ENCODE assay signal across 8 cellular contexts in the genomic region with DNA sequence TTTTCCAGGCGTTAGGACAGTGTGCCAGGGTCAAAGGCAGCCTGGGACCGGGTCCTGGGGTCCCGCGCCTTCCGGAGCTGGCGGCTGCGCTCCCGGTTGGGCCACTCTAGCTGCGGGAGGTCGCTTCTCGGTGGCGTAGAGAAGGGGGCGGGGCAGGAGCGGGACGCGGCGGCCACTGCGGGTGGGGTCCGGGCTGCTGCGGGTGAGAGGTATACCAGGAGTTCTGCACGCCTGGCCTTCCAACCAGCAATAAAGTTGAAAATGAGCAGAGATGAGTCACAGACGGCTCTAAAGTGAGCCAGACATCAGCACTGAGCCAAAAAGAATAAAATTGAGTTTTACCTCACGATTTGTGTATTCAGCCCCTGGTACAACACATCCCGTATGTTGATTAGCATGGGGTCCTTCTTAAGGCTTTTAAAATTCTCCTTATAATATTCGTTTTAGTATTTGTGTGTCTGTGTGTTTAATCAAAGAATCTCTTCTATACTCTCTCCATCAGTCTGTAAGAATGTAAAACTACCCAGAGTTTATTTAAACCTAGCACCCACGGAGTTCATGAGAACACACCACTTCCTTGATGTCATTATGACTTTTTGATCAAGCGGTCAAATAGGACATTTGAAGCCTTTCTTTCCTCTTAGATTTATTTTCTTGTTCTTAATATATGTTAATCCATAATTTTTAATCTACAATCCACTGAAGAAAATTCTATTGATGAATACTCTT. TPM values are rescaled to one million over a fixed set of nuclear protein-coding genes. Genes with fewer than 3 reads are reported as not detected.
DNase-seq lines count a peak whose midpoint lies in the region; FAIRE-seq and TF ChIP-seq lines count a peak whose summit lies in the region.

TSS of gene C1GALT1C1L (minus strand) at position 108 of the 729 bp plus-strand sequence. CDS start at position 1, 107 bp downstream.

- H3K4me1 ChIP-seq in parathyroid adenoma, result no peaks in the 10 kb centered on the region
- peaks cover 5% of the 10 kb centered on the region for H3K4me1 ChIP-seq in vagina

- H3K27ac ChIP-seq in parathyroid adenoma (no peak within 1 kb of the TSS), vagina (peak within 1 kb of the TSS; percentile 57)

- peak within 1 kb of the TSS; percentile 78 for H2AFZ ChIP-seq in parathyroid adenoma

- H3K27me3 Mint-ChIP-seq in activated T-cell treated with anti-CD3 and anti-CD28 coated beads, Interleukin-2, amount 50 U/mL, for 24 hours, result peaks cover 26% of the 10 kb centered on the region

- peak within 1 kb of the TSS; percentile 69 for H3K4me3 Mint-ChIP-seq in activated T-cell treated with anti-CD3 and anti-CD28 coated beads, Interleukin-2, amount 50 U/mL, for 24 hours

- no peak within 1 kb of the TSS for H3K27ac Mint-ChIP-seq in activated T-cell treated with anti-CD3 and anti-CD28 coated beads, Interleukin-2, amount 50 U/mL, for 24 hours

- H3K36me3 Mint-ChIP-seq in activated T-cell treated with anti-CD3 and anti-CD28 coated beads, Interleukin-2, amount 50 U/mL, for 24 hours (ENCODE audit: low read depth), result no peaks in the 10 kb centered on the region

- H3K27me3 ChIP-seq in parathyroid adenoma (ENCODE audit: control insufficient read depth, insufficient read depth, low read length) (no peaks in the 10 kb centered on the region), vagina (no peaks in the 10 kb centered on the region)

- peak within 1 kb of the TSS; percentile 52 for H3K4me3 ChIP-seq in parathyroid adenoma (ENCODE audit: low read depth, low read length)
- peak within 1 kb of the TSS; percentile 44 for H3K4me3 ChIP-seq in vagina

- H3K36me3 ChIP-seq in parathyroid adenoma (ENCODE audit: control insufficient read depth, insufficient read depth, low read length) (no peaks in the 10 kb centered on the region), vagina (no peaks in the 10 kb centered on the region)

- DNase-seq in DMS53 treated with DMSO at 0.1 percent for 48 hours (lab: John Stamatoyannopoulos, UW; ENCODE audit: unreplicated experiment) (peak; percentile 63), NCI-H2227 (lab: John Stamatoyannopoulos, UW; ENCODE audit: unreplicated experiment) (peak; percentile 73), frontal cortex (ENCODE audit: low spot score in 2 of 2) (peak; percentile 43 to 65), vagina (ENCODE audit: extremely low spot score in 2 of 2) (no peak), UCSD-AML1 (lab: John Stamatoyannopoulos, UW; ENCODE audit: unreplicated experiment) (no peak), GOT3 (lab: John Stamatoyannopoulos, UW) (no peak)
- DNase-seq in activated T-cell treated with anti-CD3 and anti-CD28 coated beads, Interleukin-2, amount 50 U/mL, for 24 hours, result peak; percentile 39

- peaks cover 8% of the 10 kb centered on the region for H3K9me3 Mint-ChIP-seq in activated T-cell treated with anti-CD3 and anti-CD28 coated beads, Interleukin-2, amount 50 U/mL, for 24 hours

- FAIRE-seq in frontal cortex (lab: Jason Lieb, UNC), result no peak

- H3K9me3 ChIP-seq in parathyroid adenoma (ENCODE audit: control insufficient read depth, low read length) (no peaks in the 10 kb centered on the region), vagina (no peaks in the 10 kb centered on the region)

- peak within 1 kb of the TSS; percentile 64 for H3K4me2 ChIP-seq in parathyroid adenoma (ENCODE audit: low read length)

- peaks cover 5% of the 10 kb centered on the region for H3K4me1 Mint-ChIP-seq in activated T-cell treated with anti-CD3 and anti-CD28 coated beads, Interleukin-2, amount 50 U/mL, for 24 hours (ENCODE audit: low read depth)

- no peaks in the 10 kb centered on the region for H3K79me2 ChIP-seq in parathyroid adenoma

- H3K9ac ChIP-seq in parathyroid adenoma, result no peak within 1 kb of the TSS

- TF ChIP-seq POLR2A in vagina (IDR thresholded peaks at IDR 0.05), result no peak

- intact Hi-C loops in vagina (cut with DNase I), result no loop called here

- TF ChIP-seq CTCF in parathyroid adenoma (IDR thresholded peaks at IDR 0.05), result no peak
- TF ChIP-seq CTCF in vagina (IDR thresholded peaks at IDR 0.05), result no peak

RNA-seq across cellular contexts. Expression of gene C1GALT1C1L, which starts in this region (rescaled TPM):
- total RNA-seq in frontal cortex (under 0.01 TPM), vagina (1.2 TPM)

Comparison
In these comparisons a context has a peak if more than half of its experiments do, and no peak if none do; other contexts are left out.
1. Peak in DNase-seq in frontal cortex; RNA of the gene not detected or under 1 TPM.
2. DNase-seq: peak in DMS53 treated with DMSO at 0.1 percent for 48 hours (single experiment), NCI-H2227 (single experiment) and activated T-cell treated with anti-CD3 and anti-CD28 coated beads, Interleukin-2, amount 50 U/mL, for 24 hours (single experiment); none in vagina (0 of 2), UCSD-AML1 (single experiment) and GOT3 (single experiment).